Comparison of ENCODE assay signal across 8 cellular contexts in the genomic region with DNA sequence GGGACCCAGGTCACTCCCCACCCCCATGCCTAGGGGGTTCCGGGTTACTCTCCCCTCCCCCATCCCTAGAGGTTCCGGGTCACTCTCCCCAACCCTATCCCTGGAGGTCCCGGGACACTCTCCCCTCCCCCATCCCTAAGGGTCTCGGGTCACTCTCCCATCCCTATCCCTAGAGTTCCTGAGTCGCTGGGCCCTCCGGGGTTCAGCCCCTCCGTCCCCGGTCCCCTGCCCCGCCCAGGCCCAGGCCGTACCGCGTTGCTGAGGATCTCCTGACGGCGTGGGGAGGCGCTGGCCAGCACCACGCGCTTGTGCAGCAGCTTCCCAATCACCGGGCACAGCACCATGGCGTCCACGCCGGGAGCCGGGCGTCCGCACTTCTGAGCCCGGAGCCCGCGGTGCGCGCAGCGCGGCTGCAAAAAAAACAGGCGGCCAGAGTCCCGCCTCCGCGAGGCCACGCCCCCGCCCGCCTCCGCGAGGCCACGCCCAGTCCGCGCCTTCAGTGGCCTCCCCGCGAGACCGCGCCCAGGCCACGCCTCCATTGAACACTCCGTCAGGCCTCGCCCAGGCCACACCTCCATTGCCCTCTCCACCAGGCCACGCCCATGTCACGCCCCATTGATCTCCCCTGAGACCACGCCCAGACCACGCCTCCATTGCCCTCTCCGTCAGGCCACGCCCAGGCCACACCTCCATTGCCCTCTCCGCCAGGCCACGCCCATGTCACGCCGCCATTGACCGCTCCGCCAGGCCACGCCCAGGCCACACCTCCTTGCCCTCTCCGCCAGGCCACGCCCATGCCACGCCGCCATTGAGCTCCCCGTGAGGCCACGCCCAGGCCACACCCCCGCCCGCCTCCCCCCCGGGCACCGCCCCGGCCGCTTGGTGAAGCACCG. TPM values are rescaled to one million over a fixed set of nuclear protein-coding genes. Genes with fewer than 3 reads are reported as not detected.
DNase-seq lines count a peak whose midpoint lies in the region; ATAC-seq and TF ChIP-seq lines count a peak whose summit lies in the region.

ASMTL (minus strand) TSS at position 413 of the 893 bp plus-strand sequence; CDS start at position 344, 69 bp downstream.

- H3K4me1 Mint-ChIP-seq in activated CD4-positive, alpha-beta T cell treated with anti-CD3 and anti-CD28 coated beads for 36 hours: peaks cover 8% of the 10 kb centered on the region

- DNase-seq in A673 (ENCODE audit: low spot score) (peak; percentile 97), GM19238 (ENCODE audit: insufficient read length, low spot score) (peak; percentile 88), dermis microvascular lymphatic vessel endothelial cell (ENCODE audit: low read depth in 2 of 2) (peak; percentile 96 to 99), lower lobe of right lung (peak; percentile 100), NCI-H2107 treated with DMSO at 0.1 percent for 48 hours (lab: John Stamatoyannopoulos, UW; ENCODE audit: unreplicated experiment) (no peak)
- DNase-seq in activated CD4-positive, alpha-beta T cell treated with anti-CD3 and anti-CD28 coated beads for 36 hours: peak; percentile 100
- DNase-seq in stimulated activated CD4-positive, alpha-beta T cell treated with anti-CD3 and anti-CD28 coated beads, TNF-alpha, amount 100 ng/mL, for 48 hours (ENCODE audit: low read depth in 3 of 3): peak; percentile 100

- no peak for TF ChIP-seq CTCF in A673 (conservative IDR thresholded peaks at IDR 0.05; ENCODE audit: low read depth, low read length)
- no peak for TF ChIP-seq CTCF in lower lobe of right lung (IDR thresholded peaks at IDR 0.05)

- H3K27me3 Mint-ChIP-seq in activated CD4-positive, alpha-beta T cell treated with anti-CD3 and anti-CD28 coated beads for 36 hours: no peaks in the 10 kb centered on the region

- ATAC-seq in HG03457 (IDR thresholded peaks at IDR 0.05; ENCODE audit: unreplicated experiment): peak; percentile 61
- peak; percentile 75 for ATAC-seq in activated CD4-positive, alpha-beta T cell treated with anti-CD3 and anti-CD28 coated beads for 36 hours
- peak; percentile 95 to 96 for ATAC-seq in lower lobe of right lung

- H3K27ac Mint-ChIP-seq in activated CD4-positive, alpha-beta T cell treated with anti-CD3 and anti-CD28 coated beads for 36 hours: peak within 1 kb of the TSS; percentile 89

- H3K4me1 ChIP-seq in A673 (ENCODE audit: insufficient read depth, low read length, poor library complexity, severe bottlenecking) (no peaks in the 10 kb centered on the region), lower lobe of right lung (peaks cover 14% of the 10 kb centered on the region)

- peak within 1 kb of the TSS; percentile 83 for H3K4me3 Mint-ChIP-seq in activated CD4-positive, alpha-beta T cell treated with anti-CD3 and anti-CD28 coated beads for 36 hours

- H3K4me3 ChIP-seq in A673 (ENCODE audit: low read depth, low read length, poor library complexity, severe bottlenecking) (peak within 1 kb of the TSS; percentile 97), lower lobe of right lung (peak within 1 kb of the TSS; percentile 74)

- peaks cover 20% of the 10 kb centered on the region for H3K9me3 Mint-ChIP-seq in activated CD4-positive, alpha-beta T cell treated with anti-CD3 and anti-CD28 coated beads for 36 hours (ENCODE audit: low read depth)

- POLR2A ChIA-PET in A673 (lab: Charles Lee; ENCODE audit: low non-redundant PET): no interaction called here
- POLR2A ChIA-PET in activated CD4-positive, alpha-beta T cell treated with anti-CD3 and anti-CD28 coated beads for 36 hours (lab: Charles Lee): no interaction called here

- H3K36me3 ChIP-seq in A673 (ENCODE audit: insufficient read depth, low read length, poor library complexity, severe bottlenecking): no peaks in the 10 kb centered on the region
- H3K36me3 ChIP-seq in lower lobe of right lung: no peaks in the 10 kb centered on the region

- H3K9me3 ChIP-seq in A673 (ENCODE audit: low read depth, low read length, poor library complexity, severe bottlenecking): no peaks in the 10 kb centered on the region
- no peaks in the 10 kb centered on the region for H3K9me3 ChIP-seq in lower lobe of right lung

- H3K27ac ChIP-seq in A673 (ENCODE audit: low read depth, low read length, poor library complexity, severe bottlenecking) (peak within 1 kb of the TSS; percentile 77), lower lobe of right lung (peak within 1 kb of the TSS; percentile 85)

- no TSS peak for BruUV-seq in A673 (replicated peaks; lab: Mats Ljungman, UMichigan)

- CTCF ChIA-PET in A673 (lab: Charles Lee): no interaction called here
- CTCF ChIA-PET in activated CD4-positive, alpha-beta T cell treated with anti-CD3 and anti-CD28 coated beads for 36 hours (lab: Charles Lee): no interaction called here

- intact Hi-C loops in A673 (cut with micrococcal nuclease; ENCODE audit: unreplicated experiment): loop anchor here (2.0 to 10.0 kb wide), 4 partner anchors 60 to 1142 kb away; partner anchors contain the start of gene SLC25A6
- intact Hi-C loops in activated CD4-positive, alpha-beta T cell treated with anti-CD3 and anti-CD28 coated beads for 36 hours (cut with DNase I, micrococcal nuclease): loop anchor here (1.0 to 5.0 kb wide), 8 partner anchors 60 to 1239 kb away; partner anchors contain the start of genes SLC25A6 (in 2 of the 2), AKAP17A (in 1 of the 2), CD99 (in 1 of the 2) and PPP2R3B (in 1 of the 2)
- intact Hi-C loops in lower lobe of right lung (cut with DNase I): no loop called here

- no peaks in the 10 kb centered on the region for H3K27me3 ChIP-seq in A673 (replicated peaks; ENCODE audit: insufficient read depth, low read depth, low read length, poor library complexity)
- no peaks in the 10 kb centered on the region for H3K27me3 ChIP-seq in lower lobe of right lung (ENCODE audit: low read depth)

- peaks cover 24% of the 10 kb centered on the region for H3K36me3 Mint-ChIP-seq in activated CD4-positive, alpha-beta T cell treated with anti-CD3 and anti-CD28 coated beads for 36 hours (ENCODE audit: low read depth)

RNA-seq across cellular contexts. Expression of gene ASMTL, which starts in this region (rescaled TPM):
- 24.9 and 33.5 TPM in 2 replicates for total RNA-seq in A673 (2021)
- 10 to 100 TPM; 33.9 to 38.3 TPM for total RNA-seq in activated CD4-positive, alpha-beta T cell treated with anti-CD3 and anti-CD28 coated beads for 36 hours
- 9.4 and 15.8 TPM in 2 replicates for total RNA-seq in dermis microvascular lymphatic vessel endothelial cell
- 19.1 TPM for total RNA-seq in lower lobe of right lung
